8 cellular contexts compared by ENCODE assay signal in genomic region chr2:237968048-237968862, GRCh38. TPM values are rescaled to one million over a fixed set of nuclear protein-coding genes. Genes with fewer than 3 reads are reported as not detected.
A peak's percentile ranks its signal among the peaks of the same experiment; 100 is the strongest.
DNase-seq lines count a peak whose midpoint lies in the region; ATAC-seq and TF ChIP-seq lines count a peak whose summit lies in the region.

No MANE protein-coding gene starts in this region.

- peak; percentile 13 for TF ChIP-seq CTCF in choroid plexus epithelial cell (conservative IDR thresholded peaks at IDR 0.05; ENCODE audit: low read depth, low read length)

- DNase-seq in AG20443 (ENCODE audit: low spot score) (peak; percentile 88), UCSD-AML1 (lab: John Stamatoyannopoulos, UW; ENCODE audit: unreplicated experiment) (peak; percentile 68), choroid plexus epithelial cell (ENCODE audit: low read depth) (peak; percentile 88), left colon (peak; percentile 37 to 53), DMS53 (lab: John Stamatoyannopoulos, UW) (no peak)
- peak in 2 of 3 donors; percentile 10 to 30 for DNase-seq in stimulated activated CD4-positive, alpha-beta T cell treated with anti-CD3 and anti-CD28 coated beads, TNF-alpha, amount 100 ng/mL, for 1 hour (ENCODE audit: low read depth in 3 of 3, low spot score in 1 of 3)

- ATAC-seq in GM19023 (IDR thresholded peaks at IDR 0.05; ENCODE audit: unreplicated experiment), result peak; percentile 34
- peak; percentile 26 for ATAC-seq in HG03521 (IDR thresholded peaks at IDR 0.05; ENCODE audit: unreplicated experiment)
- ATAC-seq in left colon, result peak; percentile 25

- intact Hi-C loops in left colon (cut with DNase I, micrococcal nuclease), result no loop called here

- H3K4me3 ChIP-seq in choroid plexus epithelial cell (ENCODE audit: low read depth, low read length), result peak overlapping the region; percentile 68

RNA-seq across cellular contexts. Expression of gene UBE2F, which starts 1.4 kb away (rescaled TPM):
- total RNA-seq in left colon, result 10 to 100 TPM; 50.8 to 52.9 TPM
